8 cellular contexts compared by ENCODE assay signal in genomic region chr2:67215214-67215613, GRCh38.
DNase-seq lines count a peak whose midpoint lies in the region; ATAC-seq and TF ChIP-seq lines count a peak whose summit lies in the region.

No MANE protein-coding gene starts in this region.

- no peaks in the 10 kb centered on the region for H3K27me3 ChIP-seq in GM06990 (replicated peaks; ENCODE audit: control insufficient read depth, insufficient read depth, low read length)

- ATAC-seq in GM21423 (IDR thresholded peaks at IDR 0.05; ENCODE audit: unreplicated experiment) (no peak), HG03135 (IDR thresholded peaks at IDR 0.05; ENCODE audit: unreplicated experiment) (no peak)

- TF ChIP-seq CTCF in GM06990 (IDR thresholded peaks at IDR 0.05; ENCODE audit: insufficient read depth, low read length, poor library complexity, severe bottlenecking) (peak; percentile 33), nephron progenitor cell (IDR thresholded peaks at IDR 0.05) (peak; percentile 70)

- no peak overlapping the region for H3K4me3 ChIP-seq in GM06990 (replicated peaks; ENCODE audit: low read depth, low read length)

- H3K27me3 Mint-ChIP-seq in nephron progenitor cell (ENCODE audit: low read depth, poor library complexity), result no peaks in the 10 kb centered on the region
- no peaks in the 10 kb centered on the region for H3K27me3 Mint-ChIP-seq in activated T-helper 1 cell treated with anti-CD3 and anti-CD28 coated beads, Interleukin-12 subunit alpha, Interleukin-12 subunit beta, Interleukin-2, Interleukin-4 antibody, amounts not matched to agents 30 ng/mL and 10 ng/mL and 1 ng/mL, durations not matched to agents 14 hours and 24 hours and 36 hours (ENCODE audit: insufficient read depth)

- peak overlapping the region; percentile 34 for H3K27ac Mint-ChIP-seq in nephron progenitor cell
- no peak overlapping the region for H3K27ac Mint-ChIP-seq in activated T-helper 1 cell treated with anti-CD3 and anti-CD28 coated beads, Interleukin-12 subunit alpha, Interleukin-12 subunit beta, Interleukin-2, Interleukin-4 antibody, amounts not matched to agents 30 ng/mL and 10 ng/mL and 1 ng/mL, durations not matched to agents 14 hours and 24 hours and 36 hours

- no peak overlapping the region for H3K4me3 Mint-ChIP-seq in nephron progenitor cell
- no peak overlapping the region for H3K4me3 Mint-ChIP-seq in activated T-helper 1 cell treated with anti-CD3 and anti-CD28 coated beads, Interleukin-12 subunit alpha, Interleukin-12 subunit beta, Interleukin-2, Interleukin-4 antibody, amounts not matched to agents 30 ng/mL and 10 ng/mL and 1 ng/mL, durations not matched to agents 14 hours and 24 hours and 36 hours

- H3K36me3 ChIP-seq in GM06990 (ENCODE audit: control insufficient read depth, insufficient read depth, low read length), result no peaks in the 10 kb centered on the region

- peaks cover 13% of the 10 kb centered on the region for H3K9me3 Mint-ChIP-seq in nephron progenitor cell
- no peaks in the 10 kb centered on the region for H3K9me3 Mint-ChIP-seq in activated T-helper 1 cell treated with anti-CD3 and anti-CD28 coated beads, Interleukin-12 subunit alpha, Interleukin-12 subunit beta, Interleukin-2, Interleukin-4 antibody, amounts not matched to agents 30 ng/mL and 10 ng/mL and 1 ng/mL, durations not matched to agents 14 hours and 24 hours and 36 hours

- peaks cover 46% of the 10 kb centered on the region for H3K4me1 Mint-ChIP-seq in nephron progenitor cell
- H3K4me1 Mint-ChIP-seq in activated T-helper 1 cell treated with anti-CD3 and anti-CD28 coated beads, Interleukin-12 subunit alpha, Interleukin-12 subunit beta, Interleukin-2, Interleukin-4 antibody, amounts not matched to agents 30 ng/mL and 10 ng/mL and 1 ng/mL, durations not matched to agents 14 hours and 24 hours and 36 hours (ENCODE audit: low read depth), result no peaks in the 10 kb centered on the region

- H3K36me3 Mint-ChIP-seq in nephron progenitor cell (ENCODE audit: low read depth), result peaks cover 4% of the 10 kb centered on the region
- no peaks in the 10 kb centered on the region for H3K36me3 Mint-ChIP-seq in activated T-helper 1 cell treated with anti-CD3 and anti-CD28 coated beads, Interleukin-12 subunit alpha, Interleukin-12 subunit beta, Interleukin-2, Interleukin-4 antibody, amounts not matched to agents 30 ng/mL and 10 ng/mL and 1 ng/mL, durations not matched to agents 14 hours and 24 hours and 36 hours (ENCODE audit: low read depth)

- DNase-seq in GM06990 (ENCODE audit: extremely low read depth, insufficient read length), result no peak
- DNase-seq in NCI-H2227 treated with DMSO at 0.1 percent for 48 hours (lab: John Stamatoyannopoulos, UW), result peak; percentile 20
- peak; percentile 5 to 34 for DNase-seq in dermis microvascular lymphatic vessel endothelial cell (ENCODE audit: low read depth in 2 of 2)
- DNase-seq in nephron progenitor cell, result peak; percentile 81
- no peak for DNase-seq in G401 (ENCODE audit: low spot score)
- no peak for DNase-seq in activated T-helper 1 cell treated with anti-CD3 and anti-CD28 coated beads, Interleukin-12 subunit alpha, Interleukin-12 subunit beta, Interleukin-2, Interleukin-4 antibody, amounts not matched to agents 30 ng/mL and 10 ng/mL and 1 ng/mL, durations not matched to agents 14 hours and 24 hours and 36 hours (ENCODE audit: low spot score)

- in situ Hi-C loops in G401 (cut with HindIII; ENCODE audit: low sequenced_read_pairs), result no loop called here

- intact Hi-C loops in activated T-helper 1 cell treated with anti-CD3 and anti-CD28 coated beads, Interleukin-12 subunit alpha, Interleukin-12 subunit beta, Interleukin-2, Interleukin-4 antibody, amounts not matched to agents 30 ng/mL and 10 ng/mL and 1 ng/mL, durations not matched to agents 14 hours and 24 hours and 36 hours (cut with micrococcal nuclease), result no loop called here

Comparison
In these comparisons a context has a peak if more than half of its experiments do, and no peak if none do; other contexts are left out.
1. DNase-seq: peak in NCI-H2227 treated with DMSO at 0.1 percent for 48 hours (single experiment), dermis microvascular lymphatic vessel endothelial cell (2 of 2) and nephron progenitor cell (single experiment); none in GM06990 (single experiment), G401 (single experiment) and activated T-helper 1 cell treated with anti-CD3 and anti-CD28 coated beads, Interleukin-12 subunit alpha, Interleukin-12 subunit beta, Interleukin-2, Interleukin-4 antibody, amounts not matched to agents 30 ng/mL and 10 ng/mL and 1 ng/mL, durations not matched to agents 14 hours and 24 hours and 36 hours (single experiment).